ENCODE assay signal across 1 cellular context in the genomic region with DNA sequence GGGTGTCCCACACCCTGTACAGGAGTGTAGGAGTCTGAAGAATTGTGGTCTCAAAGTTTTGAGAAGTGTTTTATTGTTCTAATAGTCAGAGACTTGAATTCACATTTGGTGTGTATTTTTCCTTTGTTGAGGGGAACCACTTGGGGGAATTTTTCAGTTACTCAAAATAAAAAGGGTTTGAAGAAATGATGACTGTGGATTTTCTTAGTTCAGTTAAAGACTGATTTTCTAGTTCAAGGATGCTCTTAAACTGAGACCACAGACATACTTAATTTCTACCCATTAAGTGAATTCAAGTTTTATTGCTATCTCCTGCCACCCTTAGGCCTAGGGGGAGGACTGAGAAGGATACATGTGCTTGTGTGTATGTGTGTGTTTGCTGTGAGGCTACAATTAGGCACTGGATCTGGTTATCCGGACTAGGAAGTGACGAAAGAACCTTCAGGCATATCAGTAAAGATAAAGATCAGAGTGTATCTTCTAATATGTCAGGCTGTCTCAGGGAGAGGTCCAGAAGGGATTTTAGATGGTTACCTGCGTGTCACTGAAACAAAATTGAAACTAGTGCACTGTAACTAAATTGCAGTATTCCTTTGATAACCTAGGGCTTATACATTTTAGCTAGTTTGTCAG.
TF ChIP-seq lines count a peak whose summit lies in the region.

No MANE protein-coding gene starts in this region.

TF ChIP-seq in IMR-90, 13 proteins besides CTCF, POLR2A, EP300 and RAD21 (continued from another document):
- no peak for TF ChIP-seq ELK1 (IDR thresholded peaks at IDR 0.05; ENCODE audit: borderline replicate concordance, low read depth, low read length)
